12 cellular contexts compared by ENCODE assay signal in genomic region chr6:113370508-113370907, GRCh38.
DNase-seq lines count a peak whose midpoint lies in the region; ATAC-seq and TF ChIP-seq lines count a peak whose summit lies in the region.
"Had no signal": no experiment of that assay in that cellular context is flagged by ENCODE, and none has a peak within 500 bp of the region (broad histone marks: within the 10 kb centered on the region; RNA-seq: fewer than 3 reads in every experiment).

No MANE protein-coding gene starts in this region.

- no peak overlapping the region for H3K4me3 Mint-ChIP-seq in WTC11
- H3K4me3 Mint-ChIP-seq: CD8-positive, alpha-beta memory T cell had no signal

- CTCF ChIA-PET in HCT116 (lab: Charles Lee) (no interaction called here), WTC11 (lab: Charles Lee) (no interaction called here)

- H3K9me3 Mint-ChIP-seq in WTC11: no peaks in the 10 kb centered on the region

- BruUV-seq in HCT116 (replicated peaks; lab: Mats Ljungman, UMichigan): no TSS peak

- no peak for ATAC-seq in HCT116
- ATAC-seq in WTC11: no peak
- no peak for ATAC-seq in GM21390 (IDR thresholded peaks at IDR 0.05; ENCODE audit: unreplicated experiment)

- H3K4me3 ChIP-seq in HCT116 (replicated peaks in 1 of 2; ENCODE audit: low read depth in 1 of 2, low read length in 2 of 2): no peak overlapping the region
- H3K4me3 ChIP-seq in osteoblast (ENCODE audit: insufficient read depth, low read length): no peak overlapping the region
- H3K4me3 ChIP-seq: BLaER1 had no signal

- H3K79me2 ChIP-seq in HCT116 (ENCODE audit: insufficient read depth, low read length): no peaks in the 10 kb centered on the region
- H3K79me2 ChIP-seq in osteoblast (ENCODE audit: insufficient read depth, low read length): no peaks in the 10 kb centered on the region

- H3K27me3 Mint-ChIP-seq in WTC11 (ENCODE audit: low read depth): no peaks in the 10 kb centered on the region
- H3K27me3 Mint-ChIP-seq: CD8-positive, alpha-beta memory T cell had no signal

- TF ChIP-seq RAD21 in HCT116 (IDR thresholded peaks at IDR 0.05; ENCODE audit: low read depth): no peak

- no peaks in the 10 kb centered on the region for H3K36me3 ChIP-seq in HCT116 (ENCODE audit: control insufficient read depth in 1 of 2, insufficient read depth in 2 of 2, low read length in 2 of 2)
- H3K36me3 ChIP-seq in osteoblast (ENCODE audit: insufficient read depth, low read length): peaks cover 11% of the 10 kb centered on the region
- H3K36me3 ChIP-seq: BLaER1 had no signal

- H3K27ac ChIP-seq in HCT116 (ENCODE audit: low read depth, low read length): no peak overlapping the region
- H3K27ac ChIP-seq in osteoblast (ENCODE audit: low read depth, low read length): peak overlapping the region; percentile 40
- H3K27ac ChIP-seq: BLaER1 had no signal

- no peaks in the 10 kb centered on the region for H3K36me3 Mint-ChIP-seq in WTC11
- H3K36me3 Mint-ChIP-seq: CD8-positive, alpha-beta memory T cell had no signal

- TF ChIP-seq POLR2A in HCT116 (IDR thresholded peaks at IDR 0.05; ENCODE audit: borderline replicate concordance, extremely low read depth, insufficient read depth, insufficient read length): no peak

- no peak overlapping the region for H3K27ac Mint-ChIP-seq in WTC11
- H3K27ac Mint-ChIP-seq: CD8-positive, alpha-beta memory T cell had no signal

- POLR2A ChIA-PET in HCT116 (lab: Charles Lee): no interaction called here
- POLR2A ChIA-PET in WTC11 (lab: Charles Lee): no interaction called here

- H3K9me3 ChIP-seq in HCT116 (ENCODE audit: control insufficient read depth in 1 of 2, insufficient read depth in 1 of 2, low read depth in 1 of 2, low read length in 2 of 2) (no peaks in the 10 kb centered on the region), osteoblast (ENCODE audit: low read depth, low read length) (no peaks in the 10 kb centered on the region)
- H3K9me3 ChIP-seq: BLaER1, Caco-2 had no signal

- H2AFZ ChIP-seq in HCT116 (ENCODE audit: low read depth, low read length, poor library complexity, severe bottlenecking) (peak overlapping the region; percentile 23), osteoblast (ENCODE audit: low read length) (no peak overlapping the region)

- no peaks in the 10 kb centered on the region for H3K4me1 ChIP-seq in HCT116 (ENCODE audit: control insufficient read depth in 1 of 2, insufficient read depth in 2 of 2, low read length in 2 of 2)
- H3K4me1 ChIP-seq in osteoblast (ENCODE audit: insufficient read depth, low read length): peaks cover 28% of the 10 kb centered on the region
- H3K4me1 ChIP-seq: BLaER1 had no signal

- H3K27me3 ChIP-seq in HCT116 (ENCODE audit: insufficient read depth, low read length): no peaks in the 10 kb centered on the region
- H3K27me3 ChIP-seq in osteoblast (ENCODE audit: insufficient read depth, low read length): no peaks in the 10 kb centered on the region
- H3K27me3 ChIP-seq: BLaER1 had no signal

- intact Hi-C loops in HCT116 (cut with micrococcal nuclease): no loop called here

- RAD21 ChIA-PET in HCT116 (lab: Charles Lee; ENCODE audit: low non-redundant PET in 1 of 2, low total read pairs in 2 of 2, uncharacterized antibody in 2 of 2, unreplicated experiment in 2 of 2): interaction anchor here in 1 of 2 experiments (0.7 kb wide), 1 partner anchor 424 kb away, joined by 3 read pairs; no protein-coding TSS in a partner anchor

- no peak overlapping the region for H3K9ac ChIP-seq in HCT116 (ENCODE audit: low read length)
- H3K9ac ChIP-seq: BLaER1 had no signal

- DNase-seq in HCT116 (ENCODE audit: low read depth, low spot score) (no peak), WTC11 (ENCODE audit: low spot score) (no peak), osteoblast (ENCODE audit: insufficient read length, low spot score, missing footprints) (no peak), activated gamma-delta T cell treated with Interleukin-2 at 50 U/mL for 16 hours (no peak), NCI-H1417 (lab: John Stamatoyannopoulos, UW) (no peak)
- DNase-seq: Caco-2; CD8-positive, alpha-beta memory T cell; DND-41; GF-D8; IMR-90 had no signal

- H3K4me1 Mint-ChIP-seq in WTC11: peaks cover 2% of the 10 kb centered on the region; the same call in 1 of the 2 replicates
- H3K4me1 Mint-ChIP-seq: CD8-positive, alpha-beta memory T cell had no signal

- no peak overlapping the region for H3K4me2 ChIP-seq in HCT116 (ENCODE audit: low read length)
- no peak overlapping the region for H3K4me2 ChIP-seq in osteoblast (ENCODE audit: insufficient read depth, low read length)
- H3K4me2 ChIP-seq: BLaER1 had no signal

- no peaks in the 10 kb centered on the region for H4K20me1 ChIP-seq in HCT116 (ENCODE audit: insufficient read depth)
- no peaks in the 10 kb centered on the region for H4K20me1 ChIP-seq in osteoblast (ENCODE audit: insufficient read depth, low read length)
- H4K20me1 ChIP-seq: BLaER1 had no signal

- H3K9me2 ChIP-seq in HCT116 (ENCODE audit: insufficient read depth): no peaks in the 10 kb centered on the region

- TF ChIP-seq CTCF in HCT116 (IDR thresholded peaks at IDR 0.05 in 2 of 3, conservative IDR thresholded peaks at IDR 0.05 in 1 of 3; ENCODE audit: borderline replicate concordance in 1 of 3, insufficient read depth in 1 of 3, low read depth in 2 of 3, low read length in 2 of 3): no peak
- no peak for TF ChIP-seq CTCF in WTC11 (IDR thresholded peaks at IDR 0.05)
- no peak for TF ChIP-seq CTCF in osteoblast (IDR thresholded peaks at IDR 0.05; ENCODE audit: extremely low read depth, low read depth, low read length)

TF ChIP-seq in HCT116, 20 proteins besides CTCF, POLR2A, EP300 and RAD21:
- TF ChIP-seq ATF3 (IDR thresholded peaks at IDR 0.05): no peak
- no peak for TF ChIP-seq FOSL1 (IDR thresholded peaks at IDR 0.05; ENCODE audit: low read depth)
- TF ChIP-seq CBX3 (IDR thresholded peaks at IDR 0.05; ENCODE audit: low read depth): no peak
- TF ChIP-seq YY1 (IDR thresholded peaks at IDR 0.05; ENCODE audit: extremely low read depth, insufficient replicate concordance, low read depth, low read length): no peak
- no peak for TF ChIP-seq EZH2phosphoT487 (IDR thresholded peaks at IDR 0.05; ENCODE audit: borderline replicate concordance)
- TF ChIP-seq SP1 (IDR thresholded peaks at IDR 0.05; ENCODE audit: low read depth): no peak
- TF ChIP-seq ZNF274 (IDR thresholded peaks at IDR 0.05; ENCODE audit: low read depth, low read length): no peak
- no peak for TF ChIP-seq JUND (IDR thresholded peaks at IDR 0.05)
- no peak for TF ChIP-seq TCF7L2 (IDR thresholded peaks at IDR 0.05; ENCODE audit: borderline replicate concordance, extremely low read depth, insufficient read depth, insufficient read length)

TF ChIP-seq in WTC11, 78 proteins besides CTCF, POLR2A, EP300 and RAD21:
- TF ChIP-seq ZNF317 (CRISPR knock-in tag; IDR thresholded peaks at IDR 0.05; ENCODE audit: borderline replicate concordance, low read depth): no peak
- no peak for TF ChIP-seq TEAD4 (CRISPR knock-in tag; IDR thresholded peaks at IDR 0.05)
- no peak for TF ChIP-seq ETV6 (CRISPR knock-in tag; IDR thresholded peaks at IDR 0.05)
- no peak for TF ChIP-seq ERG (CRISPR knock-in tag; IDR thresholded peaks at IDR 0.05)
- TF ChIP-seq HMGXB4 (CRISPR knock-in tag; IDR thresholded peaks at IDR 0.05): no peak
- TF ChIP-seq AR (CRISPR knock-in tag; IDR thresholded peaks at IDR 0.05): no peak
- TF ChIP-seq HMGA2 (CRISPR knock-in tag; IDR thresholded peaks at IDR 0.05): peak; percentile 93
